In genomic region chr1:58618303-58618702, GRCh38 we compare ENCODE assay signal across 10 cellular contexts. TPM values are rescaled to one million over a fixed set of nuclear protein-coding genes. Genes with fewer than 3 reads are reported as not detected.
A peak's percentile ranks its signal among the peaks of the same experiment; 100 is the strongest.
DNase-seq lines count a peak whose midpoint lies in the region; ATAC-seq and TF ChIP-seq lines count a peak whose summit lies in the region.
"Had no signal": no experiment of that assay in that cellular context is flagged by ENCODE, and none has a peak within 500 bp of the region (broad histone marks: within the 10 kb centered on the region; RNA-seq: fewer than 3 reads in every experiment).

No MANE protein-coding gene starts in this region.

- no peak for TF ChIP-seq CTCF in PC-3 (conservative IDR thresholded peaks at IDR 0.05; ENCODE audit: low read depth, low read length)
- no peak for TF ChIP-seq CTCF in fibroblast of lung (conservative IDR thresholded peaks at IDR 0.05 in 1 of 2, IDR thresholded peaks at IDR 0.05 in 1 of 2; ENCODE audit: low read depth in 1 of 2, low read length in 2 of 2)
- no peak for TF ChIP-seq CTCF in gastrocnemius medialis (IDR thresholded peaks at IDR 0.05 in 4 of 5, conservative IDR thresholded peaks at IDR 0.05 in 1 of 5)

- H3K27ac ChIP-seq in PC-3 (ENCODE audit: low read length), result peak overlapping the region; percentile 60
- no peak overlapping the region for H3K27ac ChIP-seq in fibroblast of lung (ENCODE audit: insufficient read depth, low read length)
- peak overlapping the region in 3 of 4 donors; percentile 61 to 65 (median 64) for H3K27ac ChIP-seq in gastrocnemius medialis
- no peak overlapping the region for H3K27ac ChIP-seq in CD4-positive, alpha-beta memory T cell (ENCODE audit: low read depth, low read length)

- peaks cover 10 to 21% of the 10 kb centered on the region in 2 donors for H3K27me3 Mint-ChIP-seq in CD4-positive, alpha-beta memory T cell

- no peak for TF ChIP-seq POLR2A in gastrocnemius medialis (IDR thresholded peaks at IDR 0.05)

- no peaks in the 10 kb centered on the region for H3K36me3 Mint-ChIP-seq in CD4-positive, alpha-beta memory T cell
- H3K36me3 Mint-ChIP-seq: T-cell had no signal

- no peaks in the 10 kb centered on the region for H3K9me2 ChIP-seq in PC-3 (replicated peaks; ENCODE audit: low read length)

- H3K4me1 ChIP-seq in PC-3 (ENCODE audit: insufficient read depth, low read length) (peaks cover 34% of the 10 kb centered on the region), fibroblast of lung (ENCODE audit: control insufficient read depth, extremely low read depth, insufficient read depth, low read length) (no peaks in the 10 kb centered on the region), gastrocnemius medialis (peaks cover 18 to 21% of the 10 kb centered on the region in 2 donors)
- H3K4me1 ChIP-seq in CD4-positive, alpha-beta memory T cell (ENCODE audit: insufficient read depth, low read length), result peaks cover 5% of the 10 kb centered on the region

- CTCF ChIA-PET in PC-3 (lab: Charles Lee), result no interaction called here
- CTCF ChIA-PET in CD4-positive, alpha-beta memory T cell (lab: Charles Lee; ENCODE audit: partially characterized antibody), result interaction anchor here (1.7 kb wide), 1 partner anchor 34 kb away, joined by 5 read pairs; no protein-coding TSS in a partner anchor

- H3K4me1 Mint-ChIP-seq in CD4-positive, alpha-beta memory T cell, result peaks cover 0 to 2% (median 0%) of the 10 kb centered on the region in 4 donors

- no peaks in the 10 kb centered on the region for H4K20me1 ChIP-seq in PC-3 (ENCODE audit: low read length)
- H4K20me1 ChIP-seq in fibroblast of lung (ENCODE audit: control insufficient read depth, extremely low read depth, insufficient read depth, low read length), result no peaks in the 10 kb centered on the region

- H3K79me2 ChIP-seq in PC-3 (ENCODE audit: low read length), result 0 out of 2 replicates have a peak, but pooled peaks cover 6% of the 10 kb centered on the region
- H3K79me2 ChIP-seq in fibroblast of lung (ENCODE audit: control insufficient read depth, insufficient read depth, low read length), result no peaks in the 10 kb centered on the region

- peak; percentile 97 for DNase-seq in GM04504 (ENCODE audit: low read depth)
- DNase-seq in PC-3, result peak; percentile 91
- DNase-seq in fibroblast of lung (ENCODE audit: low read depth in 2 of 2), result peak; percentile 93 to 95
- peak in 1 of 2 donors; percentile 64 for DNase-seq in gastrocnemius medialis
- no peak for DNase-seq in CD4-positive, alpha-beta memory T cell
- DNase-seq in GM19240 (ENCODE audit: insufficient read length, low spot score), result no peak
- DNase-seq: effector memory CD4-positive, alpha-beta T cell had no signal

- H3K36me3 ChIP-seq in PC-3 (ENCODE audit: low read depth, low read length), result no peaks in the 10 kb centered on the region
- H3K36me3 ChIP-seq in fibroblast of lung (ENCODE audit: control insufficient read depth, insufficient read depth, low read length), result no peaks in the 10 kb centered on the region
- no peaks in the 10 kb centered on the region for H3K36me3 ChIP-seq in gastrocnemius medialis
- H3K36me3 ChIP-seq in CD4-positive, alpha-beta memory T cell (ENCODE audit: insufficient read depth, low read length), result no peaks in the 10 kb centered on the region

- H3K27ac Mint-ChIP-seq in CD4-positive, alpha-beta memory T cell, result no peak overlapping the region
- H3K27ac Mint-ChIP-seq: T-cell had no signal

- no peaks in the 10 kb centered on the region for H3F3A ChIP-seq in PC-3 (ENCODE audit: low read length, unreplicated experiment)

- H3K9me3 ChIP-seq in PC-3 (ENCODE audit: low read length), result no peaks in the 10 kb centered on the region
- no peaks in the 10 kb centered on the region for H3K9me3 ChIP-seq in fibroblast of lung (ENCODE audit: control insufficient read depth, insufficient read depth, low read depth, low read length)
- H3K9me3 ChIP-seq in gastrocnemius medialis, result no peaks in the 10 kb centered on the region
- no peaks in the 10 kb centered on the region for H3K9me3 ChIP-seq in CD4-positive, alpha-beta memory T cell (ENCODE audit: control insufficient read depth in 1 of 2, low read length in 2 of 2)

- no peak overlapping the region for H2AFZ ChIP-seq in PC-3 (ENCODE audit: low read length)
- no peak overlapping the region for H2AFZ ChIP-seq in fibroblast of lung (ENCODE audit: low read length)

- in situ Hi-C loops in gastrocnemius medialis (cut with MboI; ENCODE audit: low sequenced_read_pairs in 4 of 4), result no loop called here

- H3K4me2 ChIP-seq in PC-3 (ENCODE audit: low read length) (peak overlapping the region; percentile 23; the same call in 1 of the 2 replicates), fibroblast of lung (ENCODE audit: extremely low read depth, insufficient read depth, low read length) (no peak overlapping the region)

- ATAC-seq in PC-3 (peak; percentile 94), gastrocnemius medialis (peak in 1 of 2 donors; percentile 91), GM18867 (IDR thresholded peaks at IDR 0.05; ENCODE audit: unreplicated experiment) (no peak), HG03565 (IDR thresholded peaks at IDR 0.05; ENCODE audit: unreplicated experiment) (no peak)
- ATAC-seq: T-cell had no signal

- BruUV-seq in PC-3 (replicated peaks; lab: Mats Ljungman, UMichigan), result no TSS peak

- H3K4me3 Mint-ChIP-seq in CD4-positive, alpha-beta memory T cell, result no peak overlapping the region
- H3K4me3 Mint-ChIP-seq: T-cell had no signal

- H3K4me3 ChIP-seq in PC-3 (ENCODE audit: low read length), result no peak overlapping the region
- no peak overlapping the region for H3K4me3 ChIP-seq in fibroblast of lung (replicated peaks in 1 of 4; ENCODE audit: control extremely low read depth in 1 of 4, insufficient read depth in 1 of 4, low read depth in 3 of 4, low read length in 4 of 4)
- no peak overlapping the region for H3K4me3 ChIP-seq in gastrocnemius medialis
- H3K4me3 ChIP-seq in CD4-positive, alpha-beta memory T cell (ENCODE audit: low read length in 2 of 2), result no peak overlapping the region

- H3K9ac ChIP-seq in PC-3 (ENCODE audit: low read length) (no peak overlapping the region), fibroblast of lung (ENCODE audit: insufficient read depth, low read length) (no peak overlapping the region)

- intact Hi-C loops in PC-3 (cut with micrococcal nuclease) (loop anchor here (2.0 kb wide), 2 partner anchors 42 to 72 kb away; partner anchors contain the start of genes OMA1 and TACSTD2), gastrocnemius medialis (cut with DNase I; ENCODE audit: low total_unique reads) (no loop called here)
- intact Hi-C loops in CD4-positive, alpha-beta memory T cell (cut with micrococcal nuclease), result no loop called here

- POLR2A ChIA-PET in PC-3 (lab: Charles Lee; ENCODE audit: unreplicated experiment), result interaction anchor here (0.6 kb wide), 1 partner anchor 9 kb away, joined by 4 read pairs; no protein-coding TSS in a partner anchor
- POLR2A ChIA-PET in CD4-positive, alpha-beta memory T cell (lab: Charles Lee; ENCODE audit: partially characterized antibody), result no interaction called here

- peaks cover 0 to 1% (median 0%) of the 10 kb centered on the region in 8 donors for H3K9me3 Mint-ChIP-seq in CD4-positive, alpha-beta memory T cell
- H3K9me3 Mint-ChIP-seq: T-cell had no signal

- H3K27me3 ChIP-seq in PC-3 (ENCODE audit: low read length) (no peaks in the 10 kb centered on the region), fibroblast of lung (ENCODE audit: control insufficient read depth, insufficient read depth, low read length) (no peaks in the 10 kb centered on the region), gastrocnemius medialis (no peaks in the 10 kb centered on the region)
- H3K27me3 ChIP-seq in CD4-positive, alpha-beta memory T cell (ENCODE audit: insufficient read depth, low read length), result no peaks in the 10 kb centered on the region

RNA-seq across cellular contexts. Expression of gene TACSTD2, which starts 41.3 kb away (rescaled TPM):
- total RNA-seq in PC-3 (2014; rRNA removed), result 94.2 and 129 TPM in 2 replicates
- 0.17 and 0.26 TPM in 2 replicates for total RNA-seq in fibroblast of lung
- 0.22 TPM in 1 of 2 replicates, not detected in the other for polyA plus RNA-seq in fibroblast of lung
- polyA plus RNA-seq in fibroblast of lung (2012), result 0.05 and 0.26 TPM in 2 replicates
- 0.35 TPM in 1 of 2 replicates, not detected in the other for polyA minus RNA-seq in fibroblast of lung (ENCODE audit: low replicate concordance)
- total RNA-seq in gastrocnemius medialis, result 1 to 10 TPM in 1 of 4 donors, under 1 TPM in 2, not detected in 1; 0.09 to 1.8 (median 0.25) TPM
- total RNA-seq in CD4-positive, alpha-beta memory T cell, result not detected
- not detected for polyA plus RNA-seq in CD4-positive, alpha-beta memory T cell

Comparison
In these comparisons a context has a peak if more than half of its experiments do, and no peak if none do; other contexts are left out.
1. DNase-seq: peak in GM04504 (single experiment), PC-3 (single experiment) and fibroblast of lung (2 of 2); none in CD4-positive, alpha-beta memory T cell (0 of 5) and GM19240 (single experiment).
2. H3K27ac ChIP-seq: peak in PC-3 (single experiment) and gastrocnemius medialis (3 of 4); none in fibroblast of lung (single experiment) and CD4-positive, alpha-beta memory T cell (single experiment).
3. RNA of gene TACSTD2, which starts 41.3 kb away (total RNA-seq): 94.2 to 129 TPM in PC-3; 0.09 to 1.8 TPM in gastrocnemius medialis, 0.17 to 0.26 TPM in fibroblast of lung and not detected in CD4-positive, alpha-beta memory T cell; every median in the first group is over 10 times any median in the second.